8 cellular contexts compared by ENCODE assay signal in the genomic region with DNA sequence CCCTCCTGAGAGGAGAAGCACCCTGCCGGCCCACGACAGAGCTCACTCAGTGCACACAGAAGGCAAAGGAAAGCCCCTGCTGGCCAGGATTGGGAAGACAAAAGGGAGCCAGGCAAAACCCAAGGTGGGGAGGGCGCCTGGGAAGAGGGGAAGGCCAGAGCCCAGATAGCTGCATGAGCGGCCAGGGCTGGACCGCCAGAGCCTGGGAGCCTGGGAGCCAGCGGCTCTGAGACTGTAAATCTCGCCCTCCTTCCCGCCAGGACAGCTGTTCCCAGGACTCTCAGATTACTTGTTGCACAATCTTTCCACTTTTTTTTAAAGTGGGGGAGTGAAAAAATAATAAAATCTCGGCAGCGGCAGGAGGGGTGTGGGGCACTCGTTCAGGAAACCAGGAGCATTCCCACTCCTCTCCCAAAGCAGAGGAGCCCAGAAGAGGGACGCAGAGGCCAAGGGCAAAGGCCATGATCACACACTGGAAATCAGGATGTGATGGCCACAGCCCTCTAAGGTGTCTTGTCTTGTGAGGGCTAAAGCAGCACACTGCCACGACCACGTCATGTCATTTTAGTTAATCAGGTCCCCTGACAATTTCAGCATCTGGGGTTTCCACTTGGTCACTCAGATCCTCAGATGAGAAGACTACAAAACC. TPM values are rescaled to one million over a fixed set of nuclear protein-coding genes. Genes with fewer than 3 reads are reported as not detected.
DNase-seq lines count a peak whose midpoint lies in the region; TF ChIP-seq lines count a peak whose summit lies in the region.

No MANE protein-coding gene starts in this region.

- peaks cover 43% of the 10 kb centered on the region for H3K4me1 ChIP-seq in ovary (ENCODE audit: insufficient read depth)

- intact Hi-C loops in ovary (cut with DNase I), result loop anchor here in 2 of 4 donors (5.0 to 10.0 kb wide), 5 partner anchors 55 to 173 kb away; no protein-coding TSS in a partner anchor

- peak; percentile 61 for DNase-seq in DMS 273 treated with DMSO at 0.1 percent for 48 hours (lab: John Stamatoyannopoulos, UW)
- DNase-seq in RPMI7951 (ENCODE audit: low read depth), result peak; percentile 96
- peak; percentile 98 for DNase-seq in fibroblast of mammary gland (ENCODE audit: low read depth)
- DNase-seq in ovary, result peak; percentile 89 to 92 (median 92)
- no peak for DNase-seq in activated CD4-positive, alpha-beta T cell treated with anti-CD3 and anti-CD28 coated beads, Interleukin-2, amount 50 U/mL, for 4 hours
- DNase-seq in midbrain (lab: John Stamatoyannopoulos, UW), result no peak
- no peak for DNase-seq in activated T-cell treated with anti-CD3 and anti-CD28 coated beads, Interleukin-2, amount 50 U/mL, for 24 hours
- DNase-seq in activated naive CD4-positive, alpha-beta T cell treated with Interleukin-2 at 50 U/mL for 16 hours, result no peak

- H3K9me3 ChIP-seq in ovary, result no peaks in the 10 kb centered on the region

- H3K4me3 Mint-ChIP-seq in activated T-cell treated with anti-CD3 and anti-CD28 coated beads, Interleukin-2, amount 50 U/mL, for 24 hours, result no peak overlapping the region

- H3K9me3 Mint-ChIP-seq in activated T-cell treated with anti-CD3 and anti-CD28 coated beads, Interleukin-2, amount 50 U/mL, for 24 hours, result no peaks in the 10 kb centered on the region

- H3K27ac Mint-ChIP-seq in activated T-cell treated with anti-CD3 and anti-CD28 coated beads, Interleukin-2, amount 50 U/mL, for 24 hours, result no peak overlapping the region

- no peak for TF ChIP-seq POLR2A in ovary (IDR thresholded peaks at IDR 0.05)

- H3K27me3 Mint-ChIP-seq in activated T-cell treated with anti-CD3 and anti-CD28 coated beads, Interleukin-2, amount 50 U/mL, for 24 hours, result no peaks in the 10 kb centered on the region

- TF ChIP-seq CTCF in fibroblast of mammary gland (conservative IDR thresholded peaks at IDR 0.05; ENCODE audit: control insufficient read depth, insufficient read depth, low read depth, low read length), result peak; percentile 70
- peak; percentile 45 to 76 (median 67) for TF ChIP-seq CTCF in ovary (IDR thresholded peaks at IDR 0.05)

- peak overlapping the region in 1 of 2 donors; percentile 75 for H3K27ac ChIP-seq in ovary

- H3K4me1 Mint-ChIP-seq in activated T-cell treated with anti-CD3 and anti-CD28 coated beads, Interleukin-2, amount 50 U/mL, for 24 hours (ENCODE audit: low read depth), result no peaks in the 10 kb centered on the region

- H3K27me3 ChIP-seq in ovary, result no peaks in the 10 kb centered on the region

- peaks cover 96% of the 10 kb centered on the region for H3K36me3 Mint-ChIP-seq in activated T-cell treated with anti-CD3 and anti-CD28 coated beads, Interleukin-2, amount 50 U/mL, for 24 hours (ENCODE audit: low read depth)

- WGBS in ovary, 3 donors, result 3 to 13% (median 9%) methylated on average over 14 of the region's 14 CpGs

- TF ChIP-seq EP300 in ovary (IDR thresholded peaks at IDR 0.05), result peak; percentile 72

- H3K36me3 ChIP-seq in ovary, result no peaks in the 10 kb centered on the region

- no peak overlapping the region for H3K4me3 ChIP-seq in fibroblast of mammary gland (ENCODE audit: control insufficient read depth, low read depth, low read length)
- H3K4me3 ChIP-seq in ovary, result peak overlapping the region; percentile 19

RNA-seq across cellular contexts. Expression of gene EPHX3, which starts 19.6 kb away (rescaled TPM):
- total RNA-seq in RPMI7951 (2014; rRNA removed; shearing (Covaris generic)), result not detected in 2 replicates
- under 1 TPM in 6 of 7 donors, not detected in 1; 0.24 to 0.89 (median 0.49) TPM for total RNA-seq in ovary
- polyA plus RNA-seq in ovary, result under 1 TPM; 0.30 to 0.67 TPM

RNA-seq across cellular contexts. Expression of gene NOTCH3, which starts 51.1 kb away (rescaled TPM):
- total RNA-seq in RPMI7951 (2014; rRNA removed; shearing (Covaris generic)), result 0.60 and 0.68 TPM in 2 replicates
- total RNA-seq in ovary, result 10 to 100 TPM in 5 of 7 donors, 1 to 10 TPM in 2; 6.1 to 47.6 (median 17.9) TPM
- 10 to 100 TPM; 17.9 to 23.5 TPM for polyA plus RNA-seq in ovary

Comparison
In these comparisons a context has a peak if more than half of its experiments do, and no peak if none do; other contexts are left out.
1. DNase-seq: peak in DMS 273 treated with DMSO at 0.1 percent for 48 hours (single experiment), RPMI7951 (single experiment), fibroblast of mammary gland (single experiment) and ovary (5 of 5); none in activated CD4-positive, alpha-beta T cell treated with anti-CD3 and anti-CD28 coated beads, Interleukin-2, amount 50 U/mL, for 4 hours (0 of 2), midbrain (single experiment), activated T-cell treated with anti-CD3 and anti-CD28 coated beads, Interleukin-2, amount 50 U/mL, for 24 hours (single experiment) and activated naive CD4-positive, alpha-beta T cell treated with Interleukin-2 at 50 U/mL for 16 hours (single experiment).